Comparison of ENCODE assay signal across 8 cellular contexts in genomic region chr1:42165511-42166210, GRCh38. TPM values are rescaled to one million over a fixed set of nuclear protein-coding genes. Genes with fewer than 3 reads are reported as not detected.
DNase-seq lines count a peak whose midpoint lies in the region; ATAC-seq and TF ChIP-seq lines count a peak whose summit lies in the region.

No MANE protein-coding gene starts in this region.

- H3K27ac ChIP-seq in body of pancreas (peak overlapping the region; percentile 26 to 45 (median 35)), lower lobe of right lung (peak overlapping the region; percentile 31), WERI-Rb-1 (no peak overlapping the region)

- H3K4me1 ChIP-seq in body of pancreas: peaks cover 28% of the 10 kb centered on the region
- H3K4me1 ChIP-seq in lower lobe of right lung: peaks cover 16% of the 10 kb centered on the region

- no peaks in the 10 kb centered on the region for H3K36me3 ChIP-seq in body of pancreas (replicated peaks in 1 of 2; ENCODE audit: insufficient read depth in 1 of 2, low read depth in 2 of 2)
- no peaks in the 10 kb centered on the region for H3K36me3 ChIP-seq in lower lobe of right lung
- H3K36me3 ChIP-seq in WERI-Rb-1: no peaks in the 10 kb centered on the region

- peak overlapping the region; percentile 39 for H3K4me3 Mint-ChIP-seq in Calu3 (ENCODE audit: low read depth, unreplicated experiment)

- no peaks in the 10 kb centered on the region for H3K9me3 ChIP-seq in body of pancreas
- H3K9me3 ChIP-seq in lower lobe of right lung: peaks cover 6% of the 10 kb centered on the region
- no peaks in the 10 kb centered on the region for H3K9me3 ChIP-seq in WERI-Rb-1 (ENCODE audit: severe bottlenecking)

- ATAC-seq in body of pancreas: peak; percentile 84
- ATAC-seq in lower lobe of right lung: peak; percentile 94 to 96
- no peak for ATAC-seq in GM19452 (IDR thresholded peaks at IDR 0.05; ENCODE audit: unreplicated experiment)

- peaks cover 6% of the 10 kb centered on the region for H3K36me3 Mint-ChIP-seq in Calu3 (ENCODE audit: insufficient read depth, unreplicated experiment)

- no peaks in the 10 kb centered on the region for H3K27me3 Mint-ChIP-seq in Calu3 (ENCODE audit: unreplicated experiment)

- H3K9me3 Mint-ChIP-seq in Calu3 (ENCODE audit: low read depth, unreplicated experiment): peaks cover 3% of the 10 kb centered on the region

- intact Hi-C loops in Calu3 (cut with micrococcal nuclease; ENCODE audit: unreplicated experiment): no loop called here
- intact Hi-C loops in body of pancreas (cut with DNase I): no loop called here
- intact Hi-C loops in lower lobe of right lung (cut with DNase I): no loop called here

- CTCF ChIA-PET in Calu3 (lab: Charles Lee): interaction anchor here (1.0 to 1.6 kb wide), 4 partner anchors 9 to 363 kb away, joined by 3 to 7 read pairs (median 4); no protein-coding TSS in a partner anchor

- peaks cover 39% of the 10 kb centered on the region for H3K4me1 Mint-ChIP-seq in Calu3 (ENCODE audit: low read depth, unreplicated experiment)

- peak overlapping the region; percentile 46 for H3K27ac Mint-ChIP-seq in Calu3 (ENCODE audit: unreplicated experiment)

- no TSS peak for BruUV-seq in Calu3 (replicated peaks; lab: Mats Ljungman, UMichigan)

- no peak for TF ChIP-seq CTCF in Calu3 (IDR thresholded peaks at IDR 0.05; ENCODE audit: unreplicated experiment)
- TF ChIP-seq CTCF in body of pancreas (IDR thresholded peaks at IDR 0.05): no peak
- TF ChIP-seq CTCF in lower lobe of right lung (IDR thresholded peaks at IDR 0.05): no peak
- TF ChIP-seq CTCF in WERI-Rb-1 (IDR thresholded peaks at IDR 0.05; ENCODE audit: low read depth, low read length): no peak

- H3K4me3 ChIP-seq in body of pancreas: no peak overlapping the region
- H3K4me3 ChIP-seq in lower lobe of right lung: no peak overlapping the region
- H3K4me3 ChIP-seq in WERI-Rb-1 (ENCODE audit: low read depth, low read length): no peak overlapping the region

- WGBS in body of pancreas, 2 donors: 32 to 33% methylated on average over 9 to 12 of the region's 12 CpGs

- DNase-seq in Calu3 (peak; percentile 95), NCI-H2029 treated with DMSO at 0.1 percent for 48 hours (lab: John Stamatoyannopoulos, UW) (peak; percentile 99), body of pancreas (peak; percentile 69 to 85 (median 79)), lower lobe of right lung (peak; percentile 89), NCI-H1436 (lab: John Stamatoyannopoulos, UW) (no peak), WERI-Rb-1 (no peak), DMS114 treated with DMSO at 0.1 percent for 48 hours (lab: John Stamatoyannopoulos, UW; ENCODE audit: unreplicated experiment) (no peak)

- H3K27me3 ChIP-seq in body of pancreas (no peaks in the 10 kb centered on the region), lower lobe of right lung (ENCODE audit: low read depth) (no peaks in the 10 kb centered on the region), WERI-Rb-1 (ENCODE audit: insufficient read depth, low read depth, severe bottlenecking) (no peaks in the 10 kb centered on the region)

- no peak for TF ChIP-seq POLR2A in body of pancreas (IDR thresholded peaks at IDR 0.05)

RNA-seq across cellular contexts. Expression of gene GUCA2A, which starts 1.1 kb away (rescaled TPM):
- total RNA-seq in Calu3 (2022) (not detected in 2 replicates), body of pancreas (not detected), lower lobe of right lung (not detected)

RNA-seq across cellular contexts. Expression of gene GUCA2B, which starts 12.5 kb away (rescaled TPM):
- not detected in 2 replicates for total RNA-seq in Calu3 (2022)
- total RNA-seq in body of pancreas: not detected
- total RNA-seq in lower lobe of right lung: not detected

Comparison
In these comparisons a context has a peak if more than half of its experiments do, and no peak if none do; other contexts are left out.
1. DNase-seq: peak in Calu3 (single experiment), NCI-H2029 treated with DMSO at 0.1 percent for 48 hours (single experiment), body of pancreas (4 of 4) and lower lobe of right lung (single experiment); none in NCI-H1436 (single experiment), WERI-Rb-1 (single experiment) and DMS114 treated with DMSO at 0.1 percent for 48 hours (single experiment).